16 cellular contexts compared by ENCODE assay signal in the genomic region with DNA sequence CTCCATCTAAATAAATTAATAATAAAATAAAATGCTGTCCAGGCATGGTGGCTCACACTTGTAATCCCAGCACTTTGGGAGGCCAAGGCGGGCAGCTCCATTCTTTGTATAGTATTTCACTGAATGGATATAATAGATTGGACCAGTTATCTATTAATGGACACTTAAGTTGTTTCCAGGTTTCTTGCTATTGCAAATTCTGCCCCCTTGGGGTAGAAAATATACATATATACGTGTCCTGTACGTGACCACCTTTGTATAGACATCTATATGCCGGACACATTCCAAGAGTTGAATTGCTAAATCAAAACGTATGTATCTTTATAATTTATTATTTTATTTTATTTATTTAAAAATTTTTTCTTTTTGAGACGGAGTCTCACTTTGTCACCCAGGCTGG. TPM values are rescaled to one million over a fixed set of nuclear protein-coding genes. Genes with fewer than 3 reads are reported as not detected.
DNase-seq lines count a peak whose midpoint lies in the region; FAIRE-seq and TF ChIP-seq lines count a peak whose summit lies in the region.
"Had no signal": no experiment of that assay in that cellular context is flagged by ENCODE, and none has a peak within 500 bp of the region (broad histone marks: within the 10 kb centered on the region; RNA-seq: fewer than 3 reads in every experiment).

No MANE protein-coding gene starts in this region.

- H3K9me2 ChIP-seq in Karpas-422 (replicated peaks; ENCODE audit: insufficient read depth, low read length) = no peaks in the 10 kb centered on the region

- H3K4me1 Mint-ChIP-seq in MCF 10A (ENCODE audit: insufficient read depth, unreplicated experiment) = peaks cover 5% of the 10 kb centered on the region

- H3K4me3 ChIP-seq in breast epithelium (no peak overlapping the region), Karpas-422 (ENCODE audit: low read length) (no peak overlapping the region), bronchial epithelial cell (ENCODE audit: low read depth, low read length) (no peak overlapping the region), smooth muscle cell (no peak overlapping the region)
- H3K4me3 ChIP-seq: gastrocnemius medialis, uterus had no signal

- 91% methylated on average over 6 of the region's 6 CpGs for WGBS in smooth muscle cell (ENCODE audit: low lambda C conversion rate)

- H3K9ac ChIP-seq in Karpas-422 (ENCODE audit: low read length) (no peak overlapping the region), smooth muscle cell (ENCODE audit: low read depth) (no peak overlapping the region)

- peak; percentile 34 for DNase-seq in MCF 10A (ENCODE audit: unreplicated experiment)
- DNase-seq in breast epithelium (ENCODE audit: low spot score in 2 of 2) = no peak
- peak; percentile 76 for DNase-seq in Karpas-422
- DNase-seq in bronchial epithelial cell (ENCODE audit: low read depth) = peak; percentile 33
- DNase-seq in smooth muscle cell (lab: John Stamatoyannopoulos, UW; ENCODE audit: unreplicated experiment) = no peak
- no peak for DNase-seq in stimulated activated CD4-positive, alpha-beta T cell treated with anti-CD3 and anti-CD28 coated beads, Interleukin-12 subunit alpha, Interleukin-12 subunit beta, amount 100 ng/mL, for 4 hours
- DNase-seq in germinal center (ENCODE audit: low spot score) = no peak
- DNase-seq in NCI-H774 (lab: John Stamatoyannopoulos, UW) = no peak
- DNase-seq: Calu3; central memory CD4-positive, alpha-beta T cell; gastrocnemius medialis; GOT3; uterus had no signal

- BruUV-seq in MCF 10A (replicated peaks; lab: Mats Ljungman, UMichigan) = no TSS peak

- TF ChIP-seq POLR2A in breast epithelium (IDR thresholded peaks at IDR 0.05) = no peak

- no peak overlapping the region for H3K27ac Mint-ChIP-seq in MCF 10A (ENCODE audit: low read depth, unreplicated experiment)
- H3K27ac Mint-ChIP-seq: activated T-helper 1 cell treated with anti-CD3 and anti-CD28 coated beads, Interleukin-12 subunit alpha, Interleukin-12 subunit beta, Interleukin-2, Interleukin-4 antibody, amounts not matched to agents 30 ng/mL and 10 ng/mL and 1 ng/mL, durations not matched to agents 14 hours and 24 hours and 36 hours had no signal

- no peaks in the 10 kb centered on the region for H3F3A ChIP-seq in smooth muscle cell (ENCODE audit: low read depth)

- H3K27me3 ChIP-seq in breast epithelium = no peaks in the 10 kb centered on the region
- H3K27me3 ChIP-seq in Karpas-422 (ENCODE audit: low read length) = no peaks in the 10 kb centered on the region
- no peaks in the 10 kb centered on the region for H3K27me3 ChIP-seq in bronchial epithelial cell (ENCODE audit: control insufficient read depth, insufficient read depth, low read length)
- no peaks in the 10 kb centered on the region for H3K27me3 ChIP-seq in smooth muscle cell (ENCODE audit: low read depth)
- H3K27me3 ChIP-seq: gastrocnemius medialis, uterus had no signal

- H3K27me3 Mint-ChIP-seq in MCF 10A (ENCODE audit: insufficient read depth, unreplicated experiment) = no peaks in the 10 kb centered on the region

- no peaks in the 10 kb centered on the region for H3K36me3 ChIP-seq in breast epithelium
- H3K36me3 ChIP-seq in Karpas-422 (ENCODE audit: insufficient read depth, low read length) = no peaks in the 10 kb centered on the region
- no peaks in the 10 kb centered on the region for H3K36me3 ChIP-seq in bronchial epithelial cell (ENCODE audit: control insufficient read depth, insufficient read depth, low read length)
- H3K36me3 ChIP-seq in smooth muscle cell (ENCODE audit: low read depth) = no peaks in the 10 kb centered on the region
- H3K36me3 ChIP-seq: gastrocnemius medialis, uterus had no signal

- no peak for FAIRE-seq in bronchial epithelial cell (lab: Jason Lieb, UNC)

- no peaks in the 10 kb centered on the region for H3K36me3 Mint-ChIP-seq in MCF 10A (ENCODE audit: insufficient read depth, unreplicated experiment)

- no peaks in the 10 kb centered on the region for H3K9me3 ChIP-seq in breast epithelium
- H3K9me3 ChIP-seq in Karpas-422 (ENCODE audit: low read length) = no peaks in the 10 kb centered on the region
- no peaks in the 10 kb centered on the region for H3K9me3 ChIP-seq in smooth muscle cell (replicated peaks; ENCODE audit: low read depth)
- H3K9me3 ChIP-seq: gastrocnemius medialis, uterus had no signal

- H2AFZ ChIP-seq in Karpas-422 (ENCODE audit: low read length) (no peak overlapping the region), smooth muscle cell (ENCODE audit: low read depth) (no peak overlapping the region)

- H3K4me1 ChIP-seq in breast epithelium = peaks cover 0 to 11% of the 10 kb centered on the region in 2 donors
- H3K4me1 ChIP-seq in Karpas-422 (ENCODE audit: low read length) = peaks cover 18% of the 10 kb centered on the region
- peaks cover 16% of the 10 kb centered on the region for H3K4me1 ChIP-seq in smooth muscle cell (ENCODE audit: low read depth)
- H3K4me1 ChIP-seq: uterus had no signal

- H3K4me2 ChIP-seq in Karpas-422 (ENCODE audit: low read depth, low read length, poor library complexity, severe bottlenecking) (no peak overlapping the region), smooth muscle cell (no peak overlapping the region)

- no peak overlapping the region for H3K4me3 Mint-ChIP-seq in MCF 10A (ENCODE audit: unreplicated experiment)
- H3K4me3 Mint-ChIP-seq: activated T-helper 1 cell treated with anti-CD3 and anti-CD28 coated beads, Interleukin-12 subunit alpha, Interleukin-12 subunit beta, Interleukin-2, Interleukin-4 antibody, amounts not matched to agents 30 ng/mL and 10 ng/mL and 1 ng/mL, durations not matched to agents 14 hours and 24 hours and 36 hours had no signal

- CTCF ChIA-PET in MCF 10A (lab: Yijun Ruan, JAX) = no interaction called here

- peaks cover 3% of the 10 kb centered on the region; the same call in 1 of the 2 replicates for H4K20me1 ChIP-seq in Karpas-422 (ENCODE audit: insufficient read depth, low read depth, low read length)
- no peaks in the 10 kb centered on the region for H4K20me1 ChIP-seq in smooth muscle cell (ENCODE audit: low read depth)

- POLR2A ChIA-PET in MCF 10A (lab: Yijun Ruan, JAX) = no interaction called here

- H3K27ac ChIP-seq in breast epithelium = no peak overlapping the region
- H3K27ac ChIP-seq in Karpas-422 (ENCODE audit: low read length) = no peak overlapping the region
- no peak overlapping the region for H3K27ac ChIP-seq in smooth muscle cell (ENCODE audit: low read depth)
- H3K27ac ChIP-seq: gastrocnemius medialis, uterus had no signal

- TF ChIP-seq CTCF in MCF 10A (IDR thresholded peaks at IDR 0.05; ENCODE audit: unreplicated experiment) (peak; percentile 32), breast epithelium (IDR thresholded peaks at IDR 0.05) (no peak), bronchial epithelial cell (IDR thresholded peaks at IDR 0.05; ENCODE audit: insufficient read depth, low read length, severe bottlenecking) (no peak), smooth muscle cell (IDR thresholded peaks at IDR 0.05; ENCODE audit: borderline replicate concordance, insufficient read depth, poor library complexity, severe bottlenecking) (peak; percentile 14)

- H3K79me2 ChIP-seq in Karpas-422 (ENCODE audit: low read length) (peaks cover 10% of the 10 kb centered on the region), smooth muscle cell (ENCODE audit: low read depth) (peaks cover 7% of the 10 kb centered on the region)

- intact Hi-C loops in MCF 10A (cut with micrococcal nuclease) = no loop called here
- intact Hi-C loops in breast epithelium (cut with DNase I; ENCODE audit: low total_unique reads) = no loop called here

- H3K9me3 Mint-ChIP-seq in MCF 10A (ENCODE audit: unreplicated experiment) = no peaks in the 10 kb centered on the region
- H3K9me3 Mint-ChIP-seq: activated T-helper 1 cell treated with anti-CD3 and anti-CD28 coated beads, Interleukin-12 subunit alpha, Interleukin-12 subunit beta, Interleukin-2, Interleukin-4 antibody, amounts not matched to agents 30 ng/mL and 10 ng/mL and 1 ng/mL, durations not matched to agents 14 hours and 24 hours and 36 hours had no signal

RNA-seq across cellular contexts. Expression of gene EXOC7, which starts 3.9 kb away (rescaled TPM):
- total RNA-seq in MCF 10A (2022) (80.8 and 106 TPM in 2 replicates), breast epithelium (100 to 1,000 TPM in 1 of 3 donors, 10 to 100 TPM in 2; 91.4 to 103 (median 93.9) TPM), bronchial epithelial cell (41.9 and 49.5 TPM in 2 replicates), smooth muscle cell (49.8 and 59.1 TPM in 2 replicates)
- 55.4 and 69.0 TPM in 2 replicates for total RNA-seq in Karpas-422 (2014; rRNA removed; shearing (Covaris generic); ENCODE audit: low replicate concordance)
- 70.3 and 90.8 TPM in 2 replicates for polyA plus RNA-seq in smooth muscle cell

RNA-seq across cellular contexts. Expression of gene ZACN, which starts 28.5 kb away (rescaled TPM):
- total RNA-seq in MCF 10A (2022) (not detected in 2 replicates), breast epithelium (not detected), bronchial epithelial cell (not detected in 2 replicates), smooth muscle cell (not detected in 2 replicates)
- total RNA-seq in Karpas-422 (2014; rRNA removed; shearing (Covaris generic); ENCODE audit: low replicate concordance) = not detected in 2 replicates
- polyA plus RNA-seq in smooth muscle cell = 1.7 and 3.4 TPM in 2 replicates
- total RNA-seq: gastrocnemius medialis, sciatic nerve, uterus had no signal

RNA-seq across cellular contexts. Expression of gene GALR2, which starts 32.9 kb away (rescaled TPM):
- total RNA-seq in MCF 10A (2022) = 0.37 TPM in 1 of 2 replicates, not detected in the other
- not detected for total RNA-seq in breast epithelium
- total RNA-seq in Karpas-422 (2014; rRNA removed; shearing (Covaris generic); ENCODE audit: low replicate concordance) = not detected in 2 replicates
- total RNA-seq in bronchial epithelial cell = not detected in 2 replicates
- not detected in 2 replicates for total RNA-seq in smooth muscle cell
- polyA plus RNA-seq in smooth muscle cell = 0.17 TPM in 1 of 2 replicates, not detected in the other
- total RNA-seq: sciatic nerve, uterus had no signal

RNA-seq across cellular contexts. Expression of gene FOXJ1, which starts 33.5 kb away (rescaled TPM):
- not detected in 2 replicates for total RNA-seq in MCF 10A (2022)
- total RNA-seq in breast epithelium = under 1 TPM in 1 of 3 donors, not detected in 2; 0.15 TPM
- not detected in 2 replicates for total RNA-seq in Karpas-422 (2014; rRNA removed; shearing (Covaris generic); ENCODE audit: low replicate concordance)
- total RNA-seq in bronchial epithelial cell = not detected in 2 replicates
- total RNA-seq in smooth muscle cell = not detected in 2 replicates
- not detected in 2 replicates for polyA plus RNA-seq in smooth muscle cell
- total RNA-seq: activated T-helper 1 cell treated with anti-CD3 and anti-CD28 coated beads, Interleukin-12 subunit alpha, Interleukin-12 subunit beta, Interleukin-2, Interleukin-4 antibody, amounts not matched to agents 30 ng/mL and 10 ng/mL and 1 ng/mL, durations not matched to agents 14 hours and 24 hours and 36 hours; Calu3; M059J had no signal

RNA-seq across cellular contexts. Expression of gene SRP68, which starts 35.2 kb away (rescaled TPM):
- total RNA-seq in MCF 10A (2022) (80.8 and 106 TPM in 2 replicates), breast epithelium (10 to 100 TPM; 41.3 to 49.6 (median 48.3) TPM), bronchial epithelial cell (42.9 and 54.8 TPM in 2 replicates), smooth muscle cell (41.0 and 67.5 TPM in 2 replicates)
- total RNA-seq in Karpas-422 (2014; rRNA removed; shearing (Covaris generic); ENCODE audit: low replicate concordance) = 12.0 and 18.4 TPM in 2 replicates
- polyA plus RNA-seq in smooth muscle cell = 96.3 and 102 TPM in 2 replicates

Comparison
In these comparisons a context has a peak if more than half of its experiments do, and no peak if none do; other contexts are left out.
1. DNase-seq: peak in MCF 10A (single experiment), Karpas-422 (single experiment) and bronchial epithelial cell (single experiment); none in breast epithelium (0 of 2), smooth muscle cell (single experiment), stimulated activated CD4-positive, alpha-beta T cell treated with anti-CD3 and anti-CD28 coated beads, Interleukin-12 subunit alpha, Interleukin-12 subunit beta, amount 100 ng/mL, for 4 hours (single experiment), germinal center (single experiment) and NCI-H774 (single experiment).
2. CTCF ChIP-seq: peak in MCF 10A (single experiment) and smooth muscle cell (single experiment); none in breast epithelium (0 of 3) and bronchial epithelial cell (single experiment).